ENCODE assay signal across 8 cellular contexts in genomic region chr2:74333175-74333574, GRCh38. TPM values are rescaled to one million over a fixed set of nuclear protein-coding genes. Genes with fewer than 3 reads are reported as not detected.
DNase-seq lines count a peak whose midpoint lies in the region; ATAC-seq, FAIRE-seq and TF ChIP-seq lines count a peak whose summit lies in the region.

No MANE protein-coding gene starts in this region.

- H3K27ac Mint-ChIP-seq in Caco-2 (ENCODE audit: unreplicated experiment): no peak overlapping the region

- no peak for FAIRE-seq in urothelium cell line (lab: Jason Lieb, UNC)

- H3K9me3 ChIP-seq in Caco-2: no peaks in the 10 kb centered on the region

- POLR2A ChIA-PET in Caco-2 (lab: Charles Lee): no interaction called here

- intact Hi-C loops in Caco-2 (cut with micrococcal nuclease; ENCODE audit: unreplicated experiment): no loop called here

- BruUV-seq in Caco-2 (replicated peaks; lab: Mats Ljungman, UMichigan): no TSS peak

- H3K36me3 ChIP-seq in Caco-2 (ENCODE audit: control insufficient read depth, insufficient read depth, low read length): no peaks in the 10 kb centered on the region

- no peaks in the 10 kb centered on the region for H3K27me3 ChIP-seq in Caco-2 (replicated peaks; ENCODE audit: control insufficient read depth, insufficient read depth, low read length)

- H3K4me1 ChIP-seq in Caco-2: no peaks in the 10 kb centered on the region

- no peak overlapping the region for H3K4me3 ChIP-seq in Caco-2 (ENCODE audit: low read depth, low read length)

- no peak overlapping the region for H3K4me3 Mint-ChIP-seq in Caco-2 (ENCODE audit: unreplicated experiment)

- TF ChIP-seq CTCF in Caco-2 (IDR thresholded peaks at IDR 0.05; ENCODE audit: insufficient read depth in 1 of 2, low read depth in 1 of 2, low read length in 1 of 2, severe bottlenecking in 1 of 2, unreplicated experiment in 1 of 2): peak; percentile 22 to 35

- no peaks in the 10 kb centered on the region for H3K9me3 Mint-ChIP-seq in Caco-2 (ENCODE audit: unreplicated experiment)

- DNase-seq in Caco-2 (peak in 1 of 2 experiments; percentile 34), HCEC 1CT (peak; percentile 31), RKO (ENCODE audit: low spot score) (peak; percentile 30), fibroblast of gingiva (ENCODE audit: low read depth) (peak; percentile 10), urothelium cell line (ENCODE audit: low spot score) (peak; percentile 37), NCI-H187 treated with DMSO at 0.1 percent for 48 hours (lab: John Stamatoyannopoulos, UW) (no peak)
- no peak for DNase-seq in stimulated activated CD4-positive, alpha-beta T cell treated with anti-CD3 and anti-CD28 coated beads, Interleukin-12 subunit alpha, Interleukin-12 subunit beta, amount 100 ng/mL, for 4 hours

- H3K36me3 Mint-ChIP-seq in Caco-2 (ENCODE audit: insufficient read depth, unreplicated experiment): no peaks in the 10 kb centered on the region

- CTCF ChIA-PET in Caco-2 (lab: Charles Lee): interaction anchor here (1.3 kb wide), 1 partner anchor 505 kb away, joined by 3 read pairs; the partner anchor contains the start of gene STAMBP

- H3K27me3 Mint-ChIP-seq in Caco-2 (ENCODE audit: insufficient read depth, unreplicated experiment): no peaks in the 10 kb centered on the region

- no peaks in the 10 kb centered on the region for H3K4me1 Mint-ChIP-seq in Caco-2 (ENCODE audit: low read depth, unreplicated experiment)

- ATAC-seq in HG02885 (IDR thresholded peaks at IDR 0.05; ENCODE audit: poor library complexity, unreplicated experiment): no peak

RNA-seq across cellular contexts. Expression of gene SLC4A5, which starts 10.0 kb away (rescaled TPM):
- total RNA-seq in Caco-2 (2022): 1.9 and 2.2 TPM in 2 replicates

RNA-seq across cellular contexts. Expression of gene DCTN1, which starts 46.9 kb away (rescaled TPM):
- 132 and 139 TPM in 2 replicates for total RNA-seq in Caco-2 (2022)

Comparison
In these comparisons a context has a peak if more than half of its experiments do, and no peak if none do; other contexts are left out.
1. DNase-seq: peak in HCEC 1CT (single experiment), RKO (single experiment), fibroblast of gingiva (single experiment) and urothelium cell line (single experiment); none in NCI-H187 treated with DMSO at 0.1 percent for 48 hours (single experiment) and stimulated activated CD4-positive, alpha-beta T cell treated with anti-CD3 and anti-CD28 coated beads, Interleukin-12 subunit alpha, Interleukin-12 subunit beta, amount 100 ng/mL, for 4 hours (single experiment).